Comparison of ENCODE assay signal across 1 cellular context in the genomic region with DNA sequence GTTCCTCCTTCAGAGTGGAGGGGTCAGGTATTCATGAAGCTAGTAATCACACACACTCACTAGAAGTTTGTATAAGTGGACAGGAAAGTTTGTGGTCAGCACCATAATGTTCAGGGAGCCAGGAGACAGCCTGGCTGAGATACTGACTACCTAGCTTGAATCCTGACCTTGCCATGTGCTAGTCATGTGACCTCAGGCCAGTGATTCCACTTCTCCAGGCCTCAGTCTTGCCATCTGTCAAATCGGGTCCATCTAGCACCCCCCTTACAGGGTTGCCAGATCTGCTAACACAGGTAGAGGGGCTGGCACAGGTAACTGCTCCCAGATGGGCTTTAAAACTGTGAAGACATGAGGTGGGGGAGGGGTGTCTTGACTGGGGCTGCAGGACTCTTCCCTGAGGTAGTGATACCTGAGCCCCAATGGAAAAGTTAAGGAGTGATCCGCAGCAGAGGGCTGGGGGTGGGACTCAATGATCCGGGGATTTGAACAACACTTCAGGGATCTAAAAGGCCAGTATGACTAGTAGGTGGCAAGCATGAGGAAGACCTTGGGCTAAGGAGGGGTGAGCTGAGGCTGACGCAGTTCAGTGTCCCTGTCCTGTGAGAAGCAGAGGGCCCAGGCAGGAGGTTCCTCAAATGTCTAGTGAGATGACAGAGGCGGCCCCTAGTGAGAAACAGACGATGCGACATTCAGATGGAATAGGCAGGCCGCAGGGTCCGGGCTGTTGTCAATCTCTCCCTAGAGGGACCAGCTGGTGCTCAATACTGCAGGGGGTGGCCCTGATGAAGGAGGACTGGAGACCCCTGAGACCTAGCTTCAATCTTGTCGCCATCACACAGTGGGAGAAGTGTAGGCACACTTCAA.
TF ChIP-seq lines count a peak whose summit lies in the region.

No MANE protein-coding gene starts in this region.

TF ChIP-seq in GM23338, 12 proteins besides CTCF, POLR2A, EP300 and RAD21 (continued from another document):
- TF ChIP-seq EZH2phosphoT487 (IDR thresholded peaks at IDR 0.05; ENCODE audit: unreplicated experiment) (no peak), EZH2 (IDR thresholded peaks at IDR 0.05; ENCODE audit: low read depth, unreplicated experiment) (no peak), ZNF331 (CRISPR knock-in tag; IDR thresholded peaks at IDR 0.05; ENCODE audit: low read depth) (no peak), STAT1 (IDR thresholded peaks at IDR 0.05; ENCODE audit: unreplicated experiment) (no peak), NANOG (IDR thresholded peaks at IDR 0.05; ENCODE audit: borderline replicate concordance) (no peak)
- TF ChIP-seq, protein P1, sequence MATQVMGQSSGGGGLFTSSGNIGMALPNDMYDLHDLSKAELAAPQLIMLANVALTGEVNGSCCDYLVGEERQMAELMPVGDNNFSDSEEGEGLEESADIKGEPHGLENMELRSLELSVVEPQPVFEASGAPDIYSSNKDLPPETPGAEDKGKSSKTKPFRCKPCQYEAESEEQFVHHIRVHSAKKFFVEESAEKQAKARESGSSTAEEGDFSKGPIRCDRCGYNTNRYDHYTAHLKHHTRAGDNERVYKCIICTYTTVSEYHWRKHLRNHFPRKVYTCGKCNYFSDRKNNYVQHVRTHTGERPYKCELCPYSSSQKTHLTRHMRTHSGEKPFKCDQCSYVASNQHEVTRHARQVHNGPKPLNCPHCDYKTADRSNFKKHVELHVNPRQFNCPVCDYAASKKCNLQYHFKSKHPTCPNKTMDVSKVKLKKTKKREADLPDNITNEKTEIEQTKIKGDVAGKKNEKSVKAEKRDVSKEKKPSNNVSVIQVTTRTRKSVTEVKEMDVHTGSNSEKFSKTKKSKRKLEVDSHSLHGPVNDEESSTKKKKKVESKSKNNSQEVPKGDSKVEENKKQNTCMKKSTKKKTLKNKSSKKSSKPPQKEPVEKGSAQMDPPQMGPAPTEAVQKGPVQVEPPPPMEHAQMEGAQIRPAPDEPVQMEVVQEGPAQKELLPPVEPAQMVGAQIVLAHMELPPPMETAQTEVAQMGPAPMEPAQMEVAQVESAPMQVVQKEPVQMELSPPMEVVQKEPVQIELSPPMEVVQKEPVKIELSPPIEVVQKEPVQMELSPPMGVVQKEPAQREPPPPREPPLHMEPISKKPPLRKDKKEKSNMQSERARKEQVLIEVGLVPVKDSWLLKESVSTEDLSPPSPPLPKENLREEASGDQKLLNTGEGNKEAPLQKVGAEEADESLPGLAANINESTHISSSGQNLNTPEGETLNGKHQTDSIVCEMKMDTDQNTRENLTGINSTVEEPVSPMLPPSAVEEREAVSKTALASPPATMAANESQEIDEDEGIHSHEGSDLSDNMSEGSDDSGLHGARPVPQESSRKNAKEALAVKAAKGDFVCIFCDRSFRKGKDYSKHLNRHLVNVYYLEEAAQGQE (IDR thresholded peaks at IDR 0.05; ENCODE audit: unreplicated experiment), result no peak
- TF ChIP-seq, protein P2, sequence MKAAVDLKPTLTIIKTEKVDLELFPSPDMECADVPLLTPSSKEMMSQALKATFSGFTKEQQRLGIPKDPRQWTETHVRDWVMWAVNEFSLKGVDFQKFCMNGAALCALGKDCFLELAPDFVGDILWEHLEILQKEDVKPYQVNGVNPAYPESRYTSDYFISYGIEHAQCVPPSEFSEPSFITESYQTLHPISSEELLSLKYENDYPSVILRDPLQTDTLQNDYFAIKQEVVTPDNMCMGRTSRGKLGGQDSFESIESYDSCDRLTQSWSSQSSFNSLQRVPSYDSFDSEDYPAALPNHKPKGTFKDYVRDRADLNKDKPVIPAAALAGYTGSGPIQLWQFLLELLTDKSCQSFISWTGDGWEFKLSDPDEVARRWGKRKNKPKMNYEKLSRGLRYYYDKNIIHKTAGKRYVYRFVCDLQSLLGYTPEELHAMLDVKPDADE (IDR thresholded peaks at IDR 0.05), result no peak
- TF ChIP-seq, protein P3, sequence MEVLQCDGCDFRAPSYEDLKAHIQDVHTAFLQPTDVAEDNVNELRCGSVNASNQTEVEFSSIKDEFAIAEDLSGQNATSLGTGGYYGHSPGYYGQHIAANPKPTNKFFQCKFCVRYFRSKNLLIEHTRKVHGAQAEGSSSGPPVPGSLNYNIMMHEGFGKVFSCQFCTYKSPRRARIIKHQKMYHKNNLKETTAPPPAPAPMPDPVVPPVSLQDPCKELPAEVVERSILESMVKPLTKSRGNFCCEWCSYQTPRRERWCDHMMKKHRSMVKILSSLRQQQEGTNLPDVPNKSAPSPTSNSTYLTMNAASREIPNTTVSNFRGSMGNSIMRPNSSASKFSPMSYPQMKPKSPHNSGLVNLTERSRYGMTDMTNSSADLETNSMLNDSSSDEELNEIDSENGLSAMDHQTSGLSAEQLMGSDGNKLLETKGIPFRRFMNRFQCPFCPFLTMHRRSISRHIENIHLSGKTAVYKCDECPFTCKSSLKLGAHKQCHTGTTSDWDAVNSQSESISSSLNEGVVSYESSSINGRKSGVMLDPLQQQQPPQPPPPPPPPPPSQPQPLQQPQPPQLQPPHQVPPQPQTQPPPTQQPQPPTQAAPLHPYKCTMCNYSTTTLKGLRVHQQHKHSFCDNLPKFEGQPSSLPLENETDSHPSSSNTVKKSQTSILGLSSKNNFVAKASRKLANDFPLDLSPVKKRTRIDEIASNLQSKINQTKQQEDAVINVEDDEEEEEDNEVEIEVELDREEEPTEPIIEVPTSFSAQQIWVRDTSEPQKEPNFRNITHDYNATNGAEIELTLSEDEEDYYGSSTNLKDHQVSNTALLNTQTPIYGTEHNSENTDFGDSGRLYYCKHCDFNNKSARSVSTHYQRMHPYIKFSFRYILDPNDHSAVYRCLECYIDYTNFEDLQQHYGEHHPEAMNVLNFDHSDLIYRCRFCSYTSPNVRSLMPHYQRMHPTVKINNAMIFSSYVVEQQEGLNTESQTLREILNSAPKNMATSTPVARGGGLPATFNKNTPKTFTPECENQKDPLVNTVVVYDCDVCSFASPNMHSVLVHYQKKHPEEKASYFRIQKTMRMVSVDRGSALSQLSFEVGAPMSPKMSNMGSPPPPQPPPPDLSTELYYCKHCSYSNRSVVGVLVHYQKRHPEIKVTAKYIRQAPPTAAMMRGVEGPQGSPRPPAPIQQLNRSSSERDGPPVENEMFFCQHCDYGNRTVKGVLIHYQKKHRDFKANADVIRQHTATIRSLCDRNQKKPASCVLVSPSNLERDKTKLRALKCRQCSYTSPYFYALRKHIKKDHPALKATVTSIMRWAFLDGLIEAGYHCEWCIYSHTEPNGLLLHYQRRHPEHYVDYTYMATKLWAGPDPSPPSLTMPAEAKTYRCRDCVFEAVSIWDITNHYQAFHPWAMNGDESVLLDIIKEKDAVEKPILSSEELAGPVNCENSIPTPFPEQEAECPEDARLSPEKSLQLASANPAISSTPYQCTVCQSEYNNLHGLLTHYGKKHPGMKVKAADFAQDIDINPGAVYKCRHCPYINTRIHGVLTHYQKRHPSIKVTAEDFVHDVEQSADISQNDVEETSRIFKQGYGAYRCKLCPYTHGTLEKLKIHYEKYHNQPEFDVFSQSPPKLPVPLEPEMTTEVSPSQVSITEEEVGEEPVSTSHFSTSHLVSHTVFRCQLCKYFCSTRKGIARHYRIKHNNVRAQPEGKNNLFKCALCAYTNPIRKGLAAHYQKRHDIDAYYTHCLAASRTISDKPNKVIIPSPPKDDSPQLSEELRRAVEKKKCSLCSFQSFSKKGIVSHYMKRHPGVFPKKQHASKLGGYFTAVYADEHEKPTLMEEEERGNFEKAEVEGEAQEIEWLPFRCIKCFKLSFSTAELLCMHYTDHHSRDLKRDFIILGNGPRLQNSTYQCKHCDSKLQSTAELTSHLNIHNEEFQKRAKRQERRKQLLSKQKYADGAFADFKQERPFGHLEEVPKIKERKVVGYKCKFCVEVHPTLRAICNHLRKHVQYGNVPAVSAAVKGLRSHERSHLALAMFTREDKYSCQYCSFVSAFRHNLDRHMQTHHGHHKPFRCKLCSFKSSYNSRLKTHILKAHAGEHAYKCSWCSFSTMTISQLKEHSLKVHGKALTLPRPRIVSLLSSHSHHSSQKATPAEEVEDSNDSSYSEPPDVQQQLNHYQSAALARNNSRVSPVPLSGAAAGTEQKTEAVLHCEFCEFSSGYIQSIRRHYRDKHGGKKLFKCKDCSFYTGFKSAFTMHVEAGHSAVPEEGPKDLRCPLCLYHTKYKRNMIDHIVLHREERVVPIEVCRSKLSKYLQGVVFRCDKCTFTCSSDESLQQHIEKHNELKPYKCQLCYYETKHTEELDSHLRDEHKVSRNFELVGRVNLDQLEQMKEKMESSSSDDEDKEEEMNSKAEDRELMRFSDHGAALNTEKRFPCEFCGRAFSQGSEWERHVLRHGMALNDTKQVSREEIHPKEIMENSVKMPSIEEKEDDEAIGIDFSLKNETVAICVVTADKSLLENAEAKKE (CRISPR knock-in tag; IDR thresholded peaks at IDR 0.05), result no peak
TF ChIP-seq in GM23338: peak in this region for 0.
